1 cellular context compared by ENCODE assay signal in genomic region chr1:1625404-1625775, GRCh38.
TF ChIP-seq lines count a peak whose summit lies in the region.

No MANE protein-coding gene starts in this region.

TF ChIP-seq in HepG2, 621 proteins besides CTCF, POLR2A, EP300 and RAD21:
- no peak for TF ChIP-seq HHEX (CRISPR knock-in tag; IDR thresholded peaks at IDR 0.05)
